Comparison of ENCODE assay signal across 8 cellular contexts in the genomic region with DNA sequence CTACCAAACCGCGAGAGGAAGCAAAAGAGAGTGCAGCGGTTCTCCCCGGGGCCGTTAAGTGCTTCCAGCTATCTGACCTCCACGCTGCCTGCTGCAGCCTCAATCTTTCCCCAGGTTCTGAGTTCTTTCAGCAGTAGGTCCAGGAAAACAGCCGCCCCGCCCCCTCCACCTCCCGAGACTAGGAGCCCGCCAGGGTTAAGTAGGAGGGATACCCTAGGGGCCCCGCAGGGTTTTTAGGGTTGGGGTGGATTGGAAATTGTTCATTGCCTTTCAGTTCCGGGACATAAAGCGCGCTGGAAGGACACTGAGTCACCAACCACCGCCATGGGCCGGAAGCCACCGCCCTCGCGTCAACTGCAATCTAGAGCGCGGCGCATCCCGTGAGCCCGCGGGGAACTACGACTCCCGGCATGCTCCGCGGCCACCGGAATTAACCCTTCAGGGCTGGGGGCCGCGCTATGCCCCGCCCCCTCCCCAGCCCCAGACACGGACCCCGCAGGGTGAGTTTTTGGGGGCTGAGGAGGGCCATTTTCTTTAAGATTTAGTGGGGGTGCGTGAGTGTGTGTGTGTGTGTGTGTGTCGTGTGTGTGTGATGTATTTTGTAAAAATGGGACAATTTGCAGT. TPM values are rescaled to one million over a fixed set of nuclear protein-coding genes. Genes with fewer than 3 reads are reported as not detected.
DNase-seq lines count a peak whose midpoint lies in the region; ATAC-seq and TF ChIP-seq lines count a peak whose summit lies in the region.

A gene (plus strand): TSS at position 456 of the 624 bp plus-strand sequence. CDS start 1,332 bp downstream, outside the sequence.

- H3K36me3 ChIP-seq in WERI-Rb-1 (peaks cover 16% of the 10 kb centered on the region), breast epithelium (no peaks in the 10 kb centered on the region), smooth muscle cell (ENCODE audit: low read depth) (no peaks in the 10 kb centered on the region)

- peaks cover 6% of the 10 kb centered on the region for H3F3A ChIP-seq in smooth muscle cell (ENCODE audit: low read depth)

- H3K27me3 ChIP-seq in AG04450 (ENCODE audit: control insufficient read depth, insufficient read depth, low read length): no peaks in the 10 kb centered on the region
- H3K27me3 ChIP-seq in WERI-Rb-1 (ENCODE audit: insufficient read depth, low read depth, severe bottlenecking): no peaks in the 10 kb centered on the region
- H3K27me3 ChIP-seq in breast epithelium: no peaks in the 10 kb centered on the region
- H3K27me3 ChIP-seq in smooth muscle cell (ENCODE audit: low read depth): no peaks in the 10 kb centered on the region

- TF ChIP-seq POLR2A in breast epithelium (IDR thresholded peaks at IDR 0.05): peak; percentile 7

- H3K4me2 ChIP-seq in smooth muscle cell: peak within 1 kb of the TSS; percentile 93

- H3K9me3 ChIP-seq in AG04450 (ENCODE audit: control insufficient read depth, insufficient read depth, low read length): no peaks in the 10 kb centered on the region
- no peaks in the 10 kb centered on the region for H3K9me3 ChIP-seq in WERI-Rb-1 (ENCODE audit: severe bottlenecking)
- H3K9me3 ChIP-seq in breast epithelium: no peaks in the 10 kb centered on the region
- no peaks in the 10 kb centered on the region for H3K9me3 ChIP-seq in smooth muscle cell (replicated peaks; ENCODE audit: low read depth)

- ATAC-seq in GM18907 (IDR thresholded peaks at IDR 0.05; ENCODE audit: unreplicated experiment): peak; percentile 82
- peak; percentile 86 for ATAC-seq in HG03139 (IDR thresholded peaks at IDR 0.05; ENCODE audit: unreplicated experiment)

- H3K4me3 ChIP-seq in AG04450 (ENCODE audit: low read depth, low read length) (peak within 1 kb of the TSS; percentile 71), WERI-Rb-1 (ENCODE audit: low read depth, low read length) (peak within 1 kb of the TSS; percentile 89), breast epithelium (peak within 1 kb of the TSS; percentile 60 to 75 (median 69)), smooth muscle cell (peak within 1 kb of the TSS; percentile 66)

- H3K27ac ChIP-seq in AG04450 (ENCODE audit: low read depth, low read length): peak within 1 kb of the TSS; percentile 81
- H3K27ac ChIP-seq in WERI-Rb-1: peak within 1 kb of the TSS; percentile 86
- H3K27ac ChIP-seq in breast epithelium: peak within 1 kb of the TSS; percentile 95 to 97
- peak within 1 kb of the TSS; percentile 65 for H3K27ac ChIP-seq in smooth muscle cell (ENCODE audit: low read depth)

- TF ChIP-seq CTCF in AG04450 (IDR thresholded peaks at IDR 0.05; ENCODE audit: low read depth, low read length): no peak
- no peak for TF ChIP-seq CTCF in WERI-Rb-1 (IDR thresholded peaks at IDR 0.05; ENCODE audit: low read depth, low read length)
- no peak for TF ChIP-seq CTCF in breast epithelium (IDR thresholded peaks at IDR 0.05)
- no peak for TF ChIP-seq CTCF in smooth muscle cell (IDR thresholded peaks at IDR 0.05; ENCODE audit: borderline replicate concordance, insufficient read depth, poor library complexity, severe bottlenecking)

- peak within 1 kb of the TSS; percentile 67 for H3K9ac ChIP-seq in smooth muscle cell (ENCODE audit: low read depth)

- H2AFZ ChIP-seq in smooth muscle cell (ENCODE audit: low read depth): peak within 1 kb of the TSS; percentile 75

- H4K20me1 ChIP-seq in smooth muscle cell (ENCODE audit: low read depth): no peaks in the 10 kb centered on the region

- DNase-seq in AG04450 (ENCODE audit: low read depth, low spot score): peak; percentile 61
- DNase-seq in NCI-H2227 (lab: John Stamatoyannopoulos, UW; ENCODE audit: unreplicated experiment): peak; percentile 90
- DNase-seq in WERI-Rb-1: peak; percentile 91
- peak; percentile 90 to 95 for DNase-seq in breast epithelium (ENCODE audit: low spot score in 2 of 2)
- peak; percentile 93 for DNase-seq in iPS-NIHi7 (ENCODE audit: extremely low spot score)
- DNase-seq in smooth muscle cell (lab: John Stamatoyannopoulos, UW; ENCODE audit: unreplicated experiment): peak; percentile 72

- CTCF ChIA-PET in AG04450 (lab: Charles Lee): interaction anchor here (0.6 to 0.9 kb wide), 9 partner anchors 11 to 413 kb away, joined by 3 to 4 read pairs (median 3); a partner anchor contains a TSS

- intact Hi-C loops in breast epithelium (cut with DNase I; ENCODE audit: low total_unique reads): no loop called here

- peaks cover 10% of the 10 kb centered on the region for H3K79me2 ChIP-seq in smooth muscle cell (ENCODE audit: low read depth)

- under 1% methylated on average over 37 of the region's 37 CpGs for WGBS in smooth muscle cell (ENCODE audit: low lambda C conversion rate)

- POLR2A ChIA-PET in AG04450 (lab: Yijun Ruan, JAX): interaction anchor here (1.2 to 1.3 kb wide), 2 partner anchors 10 to 24 kb away, joined by 4 to 5 read pairs; a partner anchor contains a TSS

- H3K4me1 ChIP-seq in breast epithelium (peaks cover 4 to 16% of the 10 kb centered on the region in 2 donors), smooth muscle cell (ENCODE audit: low read depth) (peaks cover 18% of the 10 kb centered on the region)

RNA-seq across cellular contexts. Expression of the gene that starts here (rescaled TPM):
- polyA plus RNA-seq in AG04450 (2011; rRNA removed) (118 and 124 TPM in 2 replicates), smooth muscle cell (107 and 121 TPM in 2 replicates)
- 51.2 and 67.1 TPM in 2 replicates for polyA minus RNA-seq in AG04450 (2011; rRNA and poly(A)+ RNA removed)
- total RNA-seq in breast epithelium (10 to 100 TPM; 29.6 to 52.8 (median 43.2) TPM), smooth muscle cell (44.5 and 59.0 TPM in 2 replicates)

Comparison
In these comparisons a context has a peak if more than half of its experiments do, and no peak if none do; other contexts are left out.
1. Peak in every context shown above with its lines: DNase-seq, ATAC-seq, H3K4me3 ChIP-seq and H3K27ac ChIP-seq.